Comparison of ENCODE assay signal across 17 cellular contexts in the genomic region with DNA sequence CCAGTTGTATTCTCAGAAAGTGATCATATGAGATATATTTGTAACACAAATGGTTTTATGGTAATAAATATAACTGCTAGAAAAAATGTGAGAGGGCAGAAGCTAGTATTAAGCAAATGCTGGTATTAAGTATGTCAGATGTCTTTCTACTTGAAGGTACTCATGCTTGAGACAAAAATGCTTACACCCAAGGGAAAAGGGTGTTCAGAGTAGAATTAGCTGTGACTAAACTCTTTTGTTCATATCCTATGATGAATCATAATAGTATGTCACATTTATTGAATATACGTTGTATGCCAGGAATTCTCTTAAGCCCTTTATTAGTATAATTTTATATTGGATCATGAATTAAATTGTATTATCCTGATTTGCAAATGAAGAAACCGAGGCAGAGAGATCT.
"Had no signal": no experiment of that assay in that cellular context is flagged by ENCODE, and none has a peak within 500 bp of the region (broad histone marks: within the 10 kb centered on the region; RNA-seq: fewer than 3 reads in every experiment).

No MANE protein-coding gene starts in this region.

- H3K27ac ChIP-seq: cardiac muscle cell, epithelial cell of prostate, left lung, spleen, upper lobe of right lung had no signal

- H3K27ac Mint-ChIP-seq: activated CD4-positive, alpha-beta T cell treated with anti-CD3 and anti-CD28 coated beads for 36 hours; activated naive CD8-positive, alpha-beta T cell; mesothelial cell of epicardium; nephron; stimulated activated naive B cell treated with anti-CD40 and anti-IgM and Interleukin-4, amounts not matched to agents 10 μg/mL and 1 μg/mL and 100 μg/mL, for 72 hours had no signal

- H3K4me3 ChIP-seq: cardiac muscle cell, left lung, spleen, upper lobe of right lung had no signal

- H3K36me3 ChIP-seq: cardiac muscle cell, left lung, spleen, upper lobe of right lung had no signal

- H3K4me3 Mint-ChIP-seq: activated CD4-positive, alpha-beta T cell treated with anti-CD3 and anti-CD28 coated beads for 36 hours; activated naive CD8-positive, alpha-beta T cell; mesothelial cell of epicardium; stimulated activated naive B cell treated with anti-CD40 and anti-IgM and Interleukin-4, amounts not matched to agents 10 μg/mL and 1 μg/mL and 100 μg/mL, for 72 hours had no signal

- ATAC-seq: activated CD4-positive, alpha-beta T cell treated with anti-CD3 and anti-CD28 coated beads for 36 hours; left lung; stimulated activated naive B cell treated with anti-CD40 and anti-IgM and Interleukin-4, amounts not matched to agents 10 μg/mL and 1 μg/mL and 100 μg/mL, for 72 hours; upper lobe of right lung had no signal

- H3K9me3 Mint-ChIP-seq: mesothelial cell of epicardium had no signal

- DNase-seq: activated CD4-positive, alpha-beta T cell treated with anti-CD3 and anti-CD28 coated beads for 36 hours; activated CD4-positive, alpha-beta T cell treated with anti-CD3 and anti-CD28 coated beads, Interleukin-2, amount 50 U/mL, for 48 hours; dermis blood vessel endothelial cell; effector memory CD4-positive, alpha-beta T cell; foreskin fibroblast; glutamatergic neuron; hypothalamus; left lung; retina; spleen; stimulated activated naive B cell treated with anti-CD40 and anti-IgM and Interleukin-4, amounts not matched to agents 10 μg/mL and 1 μg/mL and 100 μg/mL, for 72 hours; upper lobe of right lung had no signal

- H3K36me3 Mint-ChIP-seq: activated naive CD8-positive, alpha-beta T cell; mesothelial cell of epicardium had no signal

- H3K9me3 ChIP-seq: left lung, spleen, upper lobe of right lung had no signal
